9 cellular contexts compared by ENCODE assay signal in genomic region chr10:63915240-63915639, GRCh38.
"Had no signal": no experiment of that assay in that cellular context is flagged by ENCODE, and none has a peak within 500 bp of the region (broad histone marks: within the 10 kb centered on the region; RNA-seq: fewer than 3 reads in every experiment).

No MANE protein-coding gene starts in this region.

- DNase-seq: GM23248, GOT3, H7, H9, HCEC 1CT, HFFc6 had no signal

- H3K27ac ChIP-seq: GM23248 had no signal

- H3K36me3 ChIP-seq: HAP-1 had no signal

- H3K9me3 ChIP-seq: HAP-1 had no signal

- H3K4me3 ChIP-seq: GM23248, GM23338, HAP-1 had no signal

- H3K27ac Mint-ChIP-seq: GM23338, H9, HFFc6 had no signal

- H3K9me3 Mint-ChIP-seq: GM23338, HFFc6 had no signal

- H3K4me3 Mint-ChIP-seq: GM23338, H9, HFFc6 had no signal

- ATAC-seq: GM23338, HCT116 had no signal
